Comparison of ENCODE assay signal across 26 cellular contexts in genomic region chr19:31944286-31944685, GRCh38.
"Had no signal": no experiment of that assay in that cellular context is flagged by ENCODE, and none has a peak within 500 bp of the region (broad histone marks: within the 10 kb centered on the region; RNA-seq: fewer than 3 reads in every experiment).

No MANE protein-coding gene starts in this region.

- H3K36me3 Mint-ChIP-seq: naive thymus-derived CD8-positive, alpha-beta T cell; natural killer cell treated with Interleukin-12 subunit alpha and Interleukin-12 subunit beta and Interleukin-15 and Interleukin-18, amount 100 ng/mL, for 72 hours; neural progenitor cell; stimulated activated effector memory CD8-positive, alpha-beta T cell treated with anti-CD3 and anti-CD28 coated beads, Interleukin-12 subunit alpha, Interleukin-12 subunit beta, amount 100 ng/mL, for 72 hours; stimulated activated naive B cell treated with anti-CD40 and anti-IgM and Interleukin-4, amounts not matched to agents 10 μg/mL and 1 μg/mL and 100 μg/mL, for 72 hours had no signal

- DNase-seq: naive thymus-derived CD8-positive, alpha-beta T cell; occipital lobe; pancreas; retina; right cardiac atrium; right lobe of liver; sigmoid colon; small intestine; stimulated activated CD4-positive, alpha-beta T cell treated with anti-CD3 and anti-CD28 coated beads, Interleukin-15, amount 100 ng/mL, for 24 hours; stimulated activated CD4-positive, alpha-beta T cell treated with anti-CD3 and anti-CD28 coated beads, Interleukin-2, amount 100 ng/mL, for 24 hours; stimulated activated CD4-positive, alpha-beta T cell treated with anti-CD3 and anti-CD28 coated beads, Interleukin-2, amount 100 ng/mL, for 48 hours; stimulated activated CD4-positive, alpha-beta T cell treated with anti-CD3 and anti-CD28 coated beads, Interleukin-4, amount 100 ng/mL, for 24 hours; stimulated activated naive B cell treated with anti-CD40 and anti-IgM and Interleukin-4, amounts not matched to agents 10 μg/mL and 1 μg/mL and 100 μg/mL, for 72 hours; stimulated activated naive CD4-positive, alpha-beta T cell treated with Interleukin-2 at 50 U/mL for 16 hours; stomach; thyroid gland; trophoblast cell; upper lobe of left lung had no signal

- H3K4me2 ChIP-seq: neural progenitor cell had no signal

- H3K36me3 ChIP-seq: neural progenitor cell, pancreas, prostate gland, right lobe of liver, sigmoid colon, stomach, thoracic aorta, thyroid gland, tibial nerve, upper lobe of left lung, vagina had no signal

- H3K27me3 ChIP-seq: neural progenitor cell, right lobe of liver, sigmoid colon, stomach, thyroid gland, tibial nerve, upper lobe of left lung, vagina had no signal

- H2AFZ ChIP-seq: neural progenitor cell had no signal

- H3K27ac ChIP-seq: neural progenitor cell, pancreas, right lobe of liver, sigmoid colon, stomach, thoracic aorta, thyroid gland, tibial nerve, upper lobe of left lung, vagina had no signal

- H3K9me3 ChIP-seq: pancreas, prostate gland, right lobe of liver, sigmoid colon, stomach, thoracic aorta, thyroid gland, tibial nerve, upper lobe of left lung, vagina had no signal

- H3K27me3 Mint-ChIP-seq: natural killer cell treated with Interleukin-12 subunit alpha and Interleukin-12 subunit beta and Interleukin-15 and Interleukin-18, amount 100 ng/mL, for 72 hours; stimulated activated naive B cell treated with anti-CD40 and anti-IgM and Interleukin-4, amounts not matched to agents 10 μg/mL and 1 μg/mL and 100 μg/mL, for 72 hours; stimulated activated naive CD8-positive, alpha-beta T cell treated with anti-CD3 and anti-CD28 coated beads, Interleukin-15, Interleukin-2, amounts not matched to agents 100 ng/mL and 50 ng/mL, for 24 hours had no signal

- H3K4me1 Mint-ChIP-seq: naive thymus-derived CD8-positive, alpha-beta T cell; stimulated activated effector memory CD8-positive, alpha-beta T cell treated with anti-CD3 and anti-CD28 coated beads, Interleukin-12 subunit alpha, Interleukin-12 subunit beta, amount 100 ng/mL, for 72 hours; stimulated activated naive B cell treated with anti-CD40 and anti-IgM and Interleukin-4, amounts not matched to agents 10 μg/mL and 1 μg/mL and 100 μg/mL, for 72 hours had no signal

- H3K4me3 ChIP-seq: neural progenitor cell, pancreas, prostate gland, right lobe of liver, sigmoid colon, stomach, thoracic aorta, thyroid gland, tibial nerve, upper lobe of left lung, vagina had no signal

- H3K9me3 Mint-ChIP-seq: natural killer cell treated with Interleukin-12 subunit alpha and Interleukin-12 subunit beta and Interleukin-15 and Interleukin-18, amount 100 ng/mL, for 72 hours; neural progenitor cell; stimulated activated effector memory CD8-positive, alpha-beta T cell treated with anti-CD3 and anti-CD28 coated beads, Interleukin-12 subunit alpha, Interleukin-12 subunit beta, amount 100 ng/mL, for 72 hours; stimulated activated naive B cell treated with anti-CD40 and anti-IgM and Interleukin-4, amounts not matched to agents 10 μg/mL and 1 μg/mL and 100 μg/mL, for 72 hours; stimulated activated naive CD8-positive, alpha-beta T cell treated with anti-CD3 and anti-CD28 coated beads, Interleukin-15, Interleukin-2, amounts not matched to agents 100 ng/mL and 50 ng/mL, for 24 hours had no signal

- ATAC-seq: naive thymus-derived CD8-positive, alpha-beta T cell; natural killer cell treated with Interleukin-12 subunit alpha and Interleukin-12 subunit beta and Interleukin-15 and Interleukin-18, amount 100 ng/mL, for 72 hours; pancreas; right cardiac atrium; right lobe of liver; stimulated activated effector memory CD8-positive, alpha-beta T cell treated with anti-CD3 and anti-CD28 coated beads, Interleukin-12 subunit alpha, Interleukin-12 subunit beta, amount 100 ng/mL, for 72 hours; stimulated activated naive B cell treated with anti-CD40 and anti-IgM and Interleukin-4, amounts not matched to agents 10 μg/mL and 1 μg/mL and 100 μg/mL, for 72 hours had no signal

- H3K4me3 Mint-ChIP-seq: naive thymus-derived CD8-positive, alpha-beta T cell; natural killer cell treated with Interleukin-12 subunit alpha and Interleukin-12 subunit beta and Interleukin-15 and Interleukin-18, amount 100 ng/mL, for 72 hours; neural progenitor cell; stimulated activated effector memory CD8-positive, alpha-beta T cell treated with anti-CD3 and anti-CD28 coated beads, Interleukin-12 subunit alpha, Interleukin-12 subunit beta, amount 100 ng/mL, for 72 hours; stimulated activated naive B cell treated with anti-CD40 and anti-IgM and Interleukin-4, amounts not matched to agents 10 μg/mL and 1 μg/mL and 100 μg/mL, for 72 hours; stimulated activated naive CD8-positive, alpha-beta T cell treated with anti-CD3 and anti-CD28 coated beads, Interleukin-15, Interleukin-2, amounts not matched to agents 100 ng/mL and 50 ng/mL, for 24 hours had no signal

- H3K4me1 ChIP-seq: neural progenitor cell, pancreas, prostate gland, right lobe of liver, sigmoid colon, stomach, upper lobe of left lung had no signal

- H3K27ac Mint-ChIP-seq: naive thymus-derived CD8-positive, alpha-beta T cell; natural killer cell treated with Interleukin-12 subunit alpha and Interleukin-12 subunit beta and Interleukin-15 and Interleukin-18, amount 100 ng/mL, for 72 hours; neural progenitor cell; stimulated activated effector memory CD8-positive, alpha-beta T cell treated with anti-CD3 and anti-CD28 coated beads, Interleukin-12 subunit alpha, Interleukin-12 subunit beta, amount 100 ng/mL, for 72 hours; stimulated activated naive B cell treated with anti-CD40 and anti-IgM and Interleukin-4, amounts not matched to agents 10 μg/mL and 1 μg/mL and 100 μg/mL, for 72 hours; stimulated activated naive CD8-positive, alpha-beta T cell treated with anti-CD3 and anti-CD28 coated beads, Interleukin-15, Interleukin-2, amounts not matched to agents 100 ng/mL and 50 ng/mL, for 24 hours had no signal
